ENCODE assay signal across 8 cellular contexts in genomic region chr6:44245912-44246662, GRCh38. TPM values are rescaled to one million over a fixed set of nuclear protein-coding genes. Genes with fewer than 3 reads are reported as not detected.
A peak's percentile ranks its signal among the peaks of the same experiment; 100 is the strongest.
DNase-seq lines count a peak whose midpoint lies in the region; ATAC-seq and TF ChIP-seq lines count a peak whose summit lies in the region.

No MANE protein-coding gene starts in this region.

- POLR2A ChIA-PET in CD8-positive, alpha-beta T cell (lab: Charles Lee): interaction anchor here (0.5 to 5.6 kb wide), 22 partner anchors 10 to 768 kb away, joined by 3 to 114 read pairs (median 4); partner anchors contain the start of genes AARS2, GTPBP2, MRPL14 and NFKBIE

- peak overlapping the region; percentile 96 for H3K27ac ChIP-seq in CD8-positive, alpha-beta T cell (ENCODE audit: low read depth, low read length)

- peaks cover 45% of the 10 kb centered on the region for H3K4me1 Mint-ChIP-seq in CD8-positive, alpha-beta T cell (ENCODE audit: low read depth)

- H3K4me3 Mint-ChIP-seq in CD8-positive, alpha-beta T cell: peak overlapping the region; percentile 99

- H3K9me3 ChIP-seq in CD8-positive, alpha-beta T cell (ENCODE audit: low read length): no peaks in the 10 kb centered on the region
- no peaks in the 10 kb centered on the region for H3K9me3 ChIP-seq in mucosa of stomach (ENCODE audit: control insufficient read depth, low read length)

- H3K4me3 ChIP-seq in CD8-positive, alpha-beta T cell (ENCODE audit: low read depth, low read length): peak overlapping the region; percentile 96
- H3K4me3 ChIP-seq in epithelial cell of proximal tubule (ENCODE audit: low read depth, low read length): peak overlapping the region; percentile 76
- peak overlapping the region; percentile 99 for H3K4me3 ChIP-seq in mucosa of stomach (ENCODE audit: low read length)

- peaks cover 46% of the 10 kb centered on the region for H3K36me3 Mint-ChIP-seq in CD8-positive, alpha-beta T cell

- peak overlapping the region; percentile 98 for H3K27ac Mint-ChIP-seq in CD8-positive, alpha-beta T cell

- H3K27me3 Mint-ChIP-seq in CD8-positive, alpha-beta T cell (ENCODE audit: low read depth): no peaks in the 10 kb centered on the region

- H3K4me1 ChIP-seq in CD8-positive, alpha-beta T cell (ENCODE audit: insufficient read depth, low read length): peaks cover 26% of the 10 kb centered on the region
- peaks cover 18% of the 10 kb centered on the region for H3K4me1 ChIP-seq in mucosa of stomach (ENCODE audit: control insufficient read depth, insufficient read depth, low read length)

- H3K27me3 ChIP-seq in CD8-positive, alpha-beta T cell (ENCODE audit: insufficient read depth, low read length): no peaks in the 10 kb centered on the region
- no peaks in the 10 kb centered on the region for H3K27me3 ChIP-seq in mucosa of stomach (ENCODE audit: control insufficient read depth, insufficient read depth, low read length)

- peaks cover 26% of the 10 kb centered on the region for H3K36me3 ChIP-seq in CD8-positive, alpha-beta T cell (ENCODE audit: insufficient read depth, low read length)
- H3K36me3 ChIP-seq in mucosa of stomach (ENCODE audit: control insufficient read depth, insufficient read depth, low read length): peaks cover 4% of the 10 kb centered on the region

- no peak for TF ChIP-seq CTCF in CD8-positive, alpha-beta T cell (IDR thresholded peaks at IDR 0.05)
- TF ChIP-seq CTCF in epithelial cell of proximal tubule (conservative IDR thresholded peaks at IDR 0.05; ENCODE audit: low read depth, low read length): peak; percentile 18

- CTCF ChIA-PET in CD8-positive, alpha-beta T cell (lab: Charles Lee): interaction anchor here (0.6 to 7.9 kb wide), 10 partner anchors 9 to 74 kb away, joined by 3 to 67 read pairs (median 5); partner anchors contain the start of genes AARS2 and SLC35B2

- no peaks in the 10 kb centered on the region for H3K9me3 Mint-ChIP-seq in CD8-positive, alpha-beta T cell

- peak; percentile 61 to 89 (median 78) for DNase-seq in CD8-positive, alpha-beta T cell
- DNase-seq in NOMO-1 treated with DMSO at 0.1 percent for 48 hours (lab: John Stamatoyannopoulos, UW; ENCODE audit: unreplicated experiment) (peak; percentile 56), activated T-cell treated with anti-CD3 and anti-CD28 coated beads for 4 hours (peak; percentile 79), epithelial cell of proximal tubule (ENCODE audit: low read depth) (no peak)
- DNase-seq in stimulated activated CD8-positive, alpha-beta memory T cell treated with anti-CD3 and anti-CD28 coated beads, Interleukin-7, amount 100 ng/mL, for 1 hour (ENCODE audit: low read depth in 2 of 2): peak; percentile 68 to 75

- intact Hi-C loops in CD8-positive, alpha-beta T cell (cut with DNase I, micrococcal nuclease): loop anchor here (1.0 to 10.0 kb wide), 8 partner anchors 8 to 1191 kb away; partner anchors contain the start of genes MRPL14 (in 2 of the 2), SLC29A1 (in 2 of the 2), TMEM63B (in 2 of the 2) and CDC5L (in 1 of the 2)

- peak; percentile 43 for ATAC-seq in CD8-positive, alpha-beta T cell
- ATAC-seq in GM19395 (IDR thresholded peaks at IDR 0.05; ENCODE audit: unreplicated experiment): peak; percentile 50
- ATAC-seq in HG03520 (IDR thresholded peaks at IDR 0.05; ENCODE audit: unreplicated experiment): peak; percentile 36

- H3K9ac ChIP-seq in mucosa of stomach (ENCODE audit: low read length): peak overlapping the region; percentile 89

RNA-seq across cellular contexts. Expression of gene HSP90AB1, which starts 0.8 kb away (rescaled TPM):
- total RNA-seq in CD8-positive, alpha-beta T cell: 100 to 1,000 TPM; 561 to 585 TPM
- total RNA-seq in epithelial cell of proximal tubule: 1,541 and 1,680 TPM in 2 replicates

RNA-seq across cellular contexts. Expression of gene SLC35B2, which starts 11.2 kb away (rescaled TPM):
- 1 to 10 TPM; 6.3 to 6.4 TPM for total RNA-seq in CD8-positive, alpha-beta T cell
- total RNA-seq in epithelial cell of proximal tubule: 70.9 and 76.8 TPM in 2 replicates

RNA-seq across cellular contexts. Expression of gene NFKBIE, which starts 19.3 kb away (rescaled TPM):
- total RNA-seq in CD8-positive, alpha-beta T cell: 10 to 100 TPM; 44.5 to 45.8 TPM
- 61.6 and 131 TPM in 2 replicates for total RNA-seq in epithelial cell of proximal tubule

RNA-seq across cellular contexts. Expression of gene SLC29A1, which starts 22.7 kb away (rescaled TPM):
- total RNA-seq in CD8-positive, alpha-beta T cell: 1 to 10 TPM in 1 of 2 experiments, under 1 TPM in 1; 0.79 to 1.2 TPM
- total RNA-seq in epithelial cell of proximal tubule: 47.6 and 78.6 TPM in 2 replicates

RNA-seq across cellular contexts. Expression of gene TMEM151B, which starts 24.2 kb away (rescaled TPM):
- not detected for total RNA-seq in CD8-positive, alpha-beta T cell
- 0.07 TPM in 1 of 2 replicates, not detected in the other for total RNA-seq in epithelial cell of proximal tubule
